ENCODE assay signal across 8 cellular contexts in genomic region chr5:7396169-7397004, GRCh38. TPM values are rescaled to one million over a fixed set of nuclear protein-coding genes. Genes with fewer than 3 reads are reported as not detected.
DNase-seq lines count a peak whose midpoint lies in the region; ATAC-seq and TF ChIP-seq lines count a peak whose summit lies in the region.

No MANE protein-coding gene starts in this region.

- H3K4me1 ChIP-seq in mucosa of rectum (ENCODE audit: control insufficient read depth in 2 of 2, insufficient read depth in 2 of 2, low read length in 2 of 2) (peaks cover 3 to 6% of the 10 kb centered on the region in 2 donors), BE2C (no peaks in the 10 kb centered on the region)

- H3K36me3 ChIP-seq in mucosa of rectum (ENCODE audit: control insufficient read depth in 2 of 2, insufficient read depth in 2 of 2, low read length in 2 of 2) (no peaks in the 10 kb centered on the region), BE2C (no peaks in the 10 kb centered on the region)

- H3K4me3 ChIP-seq in mucosa of rectum (ENCODE audit: low read length in 2 of 2) (peak overlapping the region; percentile 33 to 62), BE2C (ENCODE audit: low read depth, low read length) (no peak overlapping the region)

- no peak overlapping the region for H3K27ac ChIP-seq in mucosa of rectum (ENCODE audit: low read depth in 2 of 2, low read length in 2 of 2)

- H3K4me3 Mint-ChIP-seq in dendritic cell treated with granulocyte-macrophage colony-stimulating factor and Interleukin-4, amounts not matched to agents 40 ng/mL and 50 ng/mL, for 4 days = peak overlapping the region; percentile 39

- intact Hi-C loops in dendritic cell treated with granulocyte-macrophage colony-stimulating factor and Interleukin-4, amounts not matched to agents 40 ng/mL and 50 ng/mL, for 4 days (cut with micrococcal nuclease) = loop anchor here (10.0 kb wide), 1 partner anchor 418 kb away; no protein-coding TSS in a partner anchor

- DNase-seq in 8988T = peak; percentile 64
- peak; percentile 18 for DNase-seq in HEK293T (ENCODE audit: extremely low spot score)
- no peak for DNase-seq in germinal center (ENCODE audit: low spot score)
- no peak for DNase-seq in BE2C
- DNase-seq in HK-2 (ENCODE audit: unreplicated experiment) = no peak

- POLR2A ChIA-PET in HEK293T (lab: Yijun Ruan, JAX) = no interaction called here

- H3K27me3 ChIP-seq in mucosa of rectum (ENCODE audit: control insufficient read depth in 2 of 2, insufficient read depth in 2 of 2, low read length in 2 of 2) = peaks cover 27 to 32% of the 10 kb centered on the region in 2 donors
- peaks cover 23% of the 10 kb centered on the region for H3K27me3 ChIP-seq in BE2C

- H3K36me3 Mint-ChIP-seq in dendritic cell treated with granulocyte-macrophage colony-stimulating factor and Interleukin-4, amounts not matched to agents 40 ng/mL and 50 ng/mL, for 4 days (ENCODE audit: low read depth) = no peaks in the 10 kb centered on the region

- CTCF ChIA-PET in HEK293T (lab: Yijun Ruan, JAX) = no interaction called here

- H3K9me3 ChIP-seq in mucosa of rectum (ENCODE audit: control insufficient read depth in 2 of 2, low read length in 2 of 2) (no peaks in the 10 kb centered on the region), BE2C (no peaks in the 10 kb centered on the region; the same call in 1 of the 2 replicates)

- no peak overlapping the region for H3K27ac Mint-ChIP-seq in dendritic cell treated with granulocyte-macrophage colony-stimulating factor and Interleukin-4, amounts not matched to agents 40 ng/mL and 50 ng/mL, for 4 days

- peaks cover 56% of the 10 kb centered on the region for H3K27me3 Mint-ChIP-seq in dendritic cell treated with granulocyte-macrophage colony-stimulating factor and Interleukin-4, amounts not matched to agents 40 ng/mL and 50 ng/mL, for 4 days

- no peak for TF ChIP-seq CTCF in BE2C (IDR thresholded peaks at IDR 0.05; ENCODE audit: low read depth, low read length)

- H3K9ac ChIP-seq in mucosa of rectum (ENCODE audit: low read depth in 1 of 2, low read length in 2 of 2) = no peak overlapping the region

- no peaks in the 10 kb centered on the region for H3K9me3 Mint-ChIP-seq in dendritic cell treated with granulocyte-macrophage colony-stimulating factor and Interleukin-4, amounts not matched to agents 40 ng/mL and 50 ng/mL, for 4 days

- ATAC-seq in GM21528 (IDR thresholded peaks at IDR 0.05; ENCODE audit: low FRiP score, unreplicated experiment) = no peak

- H3K4me1 Mint-ChIP-seq in dendritic cell treated with granulocyte-macrophage colony-stimulating factor and Interleukin-4, amounts not matched to agents 40 ng/mL and 50 ng/mL, for 4 days (ENCODE audit: low read depth) = peaks cover 12% of the 10 kb centered on the region

TF ChIP-seq in HEK293T, 16 proteins besides CTCF, POLR2A, EP300 and RAD21:
- no peak for TF ChIP-seq TARDBP (IDR thresholded peaks at IDR 0.05)
- TF ChIP-seq CTBP1 (IDR thresholded peaks at IDR 0.05; ENCODE audit: borderline replicate concordance) = no peak
- no peak for TF ChIP-seq BHLHE40 (IDR thresholded peaks at IDR 0.05; ENCODE audit: borderline replicate concordance)
- no peak for TF ChIP-seq PKNOX1 (IDR thresholded peaks at IDR 0.05)
- TF ChIP-seq FOXM1 (IDR thresholded peaks at IDR 0.05; ENCODE audit: borderline replicate concordance) = no peak
- TF ChIP-seq SUZ12 (IDR thresholded peaks at IDR 0.05) = no peak
- TF ChIP-seq ZNF384 (IDR thresholded peaks at IDR 0.05) = no peak
- no peak for TF ChIP-seq FOXK2 (IDR thresholded peaks at IDR 0.05)
- TF ChIP-seq SP1 (IDR thresholded peaks at IDR 0.05) = no peak
- TF ChIP-seq FOXA1 (IDR thresholded peaks at IDR 0.05) = no peak
- no peak for TF ChIP-seq NFRKB (IDR thresholded peaks at IDR 0.05)
- TF ChIP-seq L3MBTL2 (conservative IDR thresholded peaks at IDR 0.05) = no peak
- no peak for TF ChIP-seq ELF4 (IDR thresholded peaks at IDR 0.05)
- TF ChIP-seq HDGF (IDR thresholded peaks at IDR 0.05; ENCODE audit: borderline replicate concordance) = no peak
- TF ChIP-seq LEF1 (IDR thresholded peaks at IDR 0.05; ENCODE audit: borderline replicate concordance) = no peak
- no peak for TF ChIP-seq ARNT (IDR thresholded peaks at IDR 0.05)

RNA-seq across cellular contexts. Expression of gene ADCY2, which starts 0.4 kb away (rescaled TPM):
- polyA plus RNA-seq in BE2C (2012; ENCODE audit: insufficient read depth, insufficient read length, low read depth) = 0.20 TPM

Comparison
In these comparisons a context has a peak if more than half of its experiments do, and no peak if none do; other contexts are left out.
1. DNase-seq: peak in 8988T (single experiment) and HEK293T (single experiment); none in germinal center (single experiment), BE2C (single experiment) and HK-2 (single experiment).